ENCODE assay signal across 1 cellular context in genomic region chr16:58487566-58488351, GRCh38.
A peak's percentile ranks its signal among the peaks of the same experiment; 100 is the strongest.
TF ChIP-seq lines count a peak whose summit lies in the region.

No MANE protein-coding gene starts in this region.

TF ChIP-seq in HEK293, 187 proteins besides CTCF, POLR2A, EP300 and RAD21 (continued from another document and continues in another):
- no peak for TF ChIP-seq ZNF518A (tag by site-specific recombination; conservative IDR thresholded peaks at IDR 0.05; ENCODE audit: low read depth)
- TF ChIP-seq WT1 (tag by site-specific recombination; IDR thresholded peaks at IDR 0.05): no peak
- no peak for TF ChIP-seq YY2 (tag by site-specific recombination; IDR thresholded peaks at IDR 0.05)
- no peak for TF ChIP-seq ZNF830 (tag by site-specific recombination; IDR thresholded peaks at IDR 0.05; ENCODE audit: low read depth)
- no peak for TF ChIP-seq REST (tag by site-specific recombination; IDR thresholded peaks at IDR 0.05)
- no peak for TF ChIP-seq ZNF16 (tag by site-specific recombination; IDR thresholded peaks at IDR 0.05; ENCODE audit: low read depth)
- TF ChIP-seq TCF7L2 (IDR thresholded peaks at IDR 0.05; ENCODE audit: borderline replicate concordance, low read depth, low read length): no peak
- 0 out of 2 replicates have a peak, but pooled peaks have one; percentile 15 for TF ChIP-seq PATZ1 (tag by site-specific recombination; IDR thresholded peaks at IDR 0.05)
- peak; percentile 27; the same call in 1 of the 2 replicates for TF ChIP-seq ZBTB20 (tag by site-specific recombination; IDR thresholded peaks at IDR 0.05)
- TF ChIP-seq ZNF639 (tag by site-specific recombination; IDR thresholded peaks at IDR 0.05): no peak
- no peak for TF ChIP-seq YY1 (tag by site-specific recombination; IDR thresholded peaks at IDR 0.05)
- peak; percentile 41 for TF ChIP-seq PRDM10 (tag by site-specific recombination; IDR thresholded peaks at IDR 0.05)
- no peak for TF ChIP-seq ZNF701 (tag by site-specific recombination; IDR thresholded peaks at IDR 0.05)
- TF ChIP-seq ZNF433 (tag by site-specific recombination; IDR thresholded peaks at IDR 0.05; ENCODE audit: low read depth): no peak
- no peak for TF ChIP-seq ZNF596 (tag by site-specific recombination; IDR thresholded peaks at IDR 0.05)
- no peak for TF ChIP-seq ZNF202 (tag by site-specific recombination; IDR thresholded peaks at IDR 0.05; ENCODE audit: borderline replicate concordance)
- TF ChIP-seq ZBTB44 (tag by site-specific recombination; IDR thresholded peaks at IDR 0.05): no peak
- no peak for TF ChIP-seq ZNF521 (tag by site-specific recombination; IDR thresholded peaks at IDR 0.05)
- no peak for TF ChIP-seq SP3 (tag by site-specific recombination; IDR thresholded peaks at IDR 0.05)
- TF ChIP-seq ZNF792 (tag by site-specific recombination; IDR thresholded peaks at IDR 0.05): no peak
- no peak for TF ChIP-seq ZNF621 (tag by site-specific recombination; IDR thresholded peaks at IDR 0.05)
- TF ChIP-seq ZFP41 (tag by site-specific recombination; IDR thresholded peaks at IDR 0.05; ENCODE audit: borderline replicate concordance): no peak
- TF ChIP-seq ZNF426 (tag by site-specific recombination; IDR thresholded peaks at IDR 0.05): no peak
- TF ChIP-seq ZNF560 (tag by site-specific recombination; IDR thresholded peaks at IDR 0.05; ENCODE audit: borderline replicate concordance): no peak
- no peak for TF ChIP-seq ZNF549 (tag by site-specific recombination; IDR thresholded peaks at IDR 0.05)
- no peak for TF ChIP-seq INSM2 (tag by site-specific recombination; IDR thresholded peaks at IDR 0.05)
- TF ChIP-seq ZNF10 (tag by site-specific recombination; IDR thresholded peaks at IDR 0.05): no peak
- peak; percentile 79; the same call in 1 of the 2 replicates for TF ChIP-seq ZSCAN30 (tag by site-specific recombination; IDR thresholded peaks at IDR 0.05)
- TF ChIP-seq ZNF585B (tag by site-specific recombination; IDR thresholded peaks at IDR 0.05): no peak
- TF ChIP-seq ZNF302 (tag by site-specific recombination; IDR thresholded peaks at IDR 0.05; ENCODE audit: low read depth): no peak
- TF ChIP-seq GLIS1 (tag by site-specific recombination; IDR thresholded peaks at IDR 0.05): peak; percentile 14; the same call in 1 of the 2 replicates
- peak; percentile 47; the same call in 1 of the 2 replicates for TF ChIP-seq KLF17 (tag by site-specific recombination; IDR thresholded peaks at IDR 0.05)
- no peak for TF ChIP-seq SETDB1 (IDR thresholded peaks at IDR 0.05; ENCODE audit: insufficient read length, low read length)
- TF ChIP-seq ZNF324 (tag by site-specific recombination; IDR thresholded peaks at IDR 0.05): no peak
- TF ChIP-seq ZSCAN4 (tag by site-specific recombination; IDR thresholded peaks at IDR 0.05): no peak
- TF ChIP-seq MYNN (tag by site-specific recombination; IDR thresholded peaks at IDR 0.05; ENCODE audit: borderline replicate concordance): no peak
- TF ChIP-seq SCRT2 (tag by site-specific recombination; IDR thresholded peaks at IDR 0.05): 0 out of 2 replicates have a peak, but pooled peaks have one; percentile 31
- no peak for TF ChIP-seq ZNF670 (tag by site-specific recombination; IDR thresholded peaks at IDR 0.05; ENCODE audit: low read depth)
- no peak for TF ChIP-seq ZNF133 (tag by site-specific recombination; IDR thresholded peaks at IDR 0.05)
